ENCODE assay signal across 16 cellular contexts in genomic region chr11:123209591-123209990, GRCh38. TPM values are rescaled to one million over a fixed set of nuclear protein-coding genes. Genes with fewer than 3 reads are reported as not detected.
"Had no signal": no experiment of that assay in that cellular context is flagged by ENCODE, and none has a peak within 500 bp of the region (broad histone marks: within the 10 kb centered on the region; RNA-seq: fewer than 3 reads in every experiment).

No MANE protein-coding gene starts in this region.

- H3K36me3 Mint-ChIP-seq: natural killer cell treated with Interleukin-12 subunit alpha and Interleukin-12 subunit beta and Interleukin-15 and Interleukin-18, amount 100 ng/mL, for 72 hours; WTC11 had no signal

- DNase-seq: activated CD4-positive, alpha-beta T cell treated with anti-CD3 and anti-CD28 coated beads for 48 hours; activated CD8-positive, alpha-beta memory T cell treated with anti-CD3 and anti-CD28 coated beads, Interleukin-2, amount 50 U/mL, for 48 hours; activated CD8-positive, alpha-beta T cell treated with anti-CD3 and anti-CD28 coated beads, Interleukin-2, amount 10 ng/mL, durations not matched to agents 7 days and 5 days; activated naive CD4-positive, alpha-beta T cell; aorta; glutamatergic neuron; left cardiac atrium; stimulated activated CD4-positive, alpha-beta T cell treated with anti-CD3 and anti-CD28 coated beads, Interleukin-4, amount 100 ng/mL, for 1 hour; stimulated activated CD8-positive, alpha-beta memory T cell treated with anti-CD3 and anti-CD28 coated beads, Interleukin-4, amount 100 ng/mL, for 48 hours; stomach; uterus had no signal

- H3K27ac Mint-ChIP-seq: activated CD8-positive, alpha-beta T cell treated with anti-CD3 and anti-CD28 coated beads, Interleukin-2, amount 10 ng/mL, durations not matched to agents 7 days and 5 days; natural killer cell treated with Interleukin-12 subunit alpha and Interleukin-12 subunit beta and Interleukin-15 and Interleukin-18, amount 100 ng/mL, for 72 hours; WTC11 had no signal

- H3K27me3 ChIP-seq: breast epithelium, uterus had no signal

- H3K9me3 ChIP-seq: breast epithelium, stomach, uterus had no signal

- ATAC-seq: activated CD8-positive, alpha-beta T cell treated with anti-CD3 and anti-CD28 coated beads, Interleukin-2, amount 10 ng/mL, durations not matched to agents 7 days and 5 days; esophagus mucosa; left cardiac atrium; WTC11 had no signal

- H3K27ac ChIP-seq: breast epithelium, uterus had no signal

- H3K9me3 Mint-ChIP-seq: natural killer cell treated with Interleukin-12 subunit alpha and Interleukin-12 subunit beta and Interleukin-15 and Interleukin-18, amount 100 ng/mL, for 72 hours; WTC11 had no signal

- H3K4me3 ChIP-seq: breast epithelium, lung, stomach, uterus had no signal

- H3K4me3 Mint-ChIP-seq: activated CD8-positive, alpha-beta T cell treated with anti-CD3 and anti-CD28 coated beads, Interleukin-2, amount 10 ng/mL, durations not matched to agents 7 days and 5 days; natural killer cell treated with Interleukin-12 subunit alpha and Interleukin-12 subunit beta and Interleukin-15 and Interleukin-18, amount 100 ng/mL, for 72 hours; WTC11 had no signal

- H3K36me3 ChIP-seq: breast epithelium, stomach, uterus had no signal

RNA-seq across cellular contexts. Expression of gene CLMP, which starts 14.5 kb away (rescaled TPM):
- total RNA-seq: natural killer cell treated with Interleukin-12 subunit alpha and Interleukin-12 subunit beta and Interleukin-15 and Interleukin-18, amount 100 ng/mL, for 72 hours had no signal
